In the genomic region with DNA sequence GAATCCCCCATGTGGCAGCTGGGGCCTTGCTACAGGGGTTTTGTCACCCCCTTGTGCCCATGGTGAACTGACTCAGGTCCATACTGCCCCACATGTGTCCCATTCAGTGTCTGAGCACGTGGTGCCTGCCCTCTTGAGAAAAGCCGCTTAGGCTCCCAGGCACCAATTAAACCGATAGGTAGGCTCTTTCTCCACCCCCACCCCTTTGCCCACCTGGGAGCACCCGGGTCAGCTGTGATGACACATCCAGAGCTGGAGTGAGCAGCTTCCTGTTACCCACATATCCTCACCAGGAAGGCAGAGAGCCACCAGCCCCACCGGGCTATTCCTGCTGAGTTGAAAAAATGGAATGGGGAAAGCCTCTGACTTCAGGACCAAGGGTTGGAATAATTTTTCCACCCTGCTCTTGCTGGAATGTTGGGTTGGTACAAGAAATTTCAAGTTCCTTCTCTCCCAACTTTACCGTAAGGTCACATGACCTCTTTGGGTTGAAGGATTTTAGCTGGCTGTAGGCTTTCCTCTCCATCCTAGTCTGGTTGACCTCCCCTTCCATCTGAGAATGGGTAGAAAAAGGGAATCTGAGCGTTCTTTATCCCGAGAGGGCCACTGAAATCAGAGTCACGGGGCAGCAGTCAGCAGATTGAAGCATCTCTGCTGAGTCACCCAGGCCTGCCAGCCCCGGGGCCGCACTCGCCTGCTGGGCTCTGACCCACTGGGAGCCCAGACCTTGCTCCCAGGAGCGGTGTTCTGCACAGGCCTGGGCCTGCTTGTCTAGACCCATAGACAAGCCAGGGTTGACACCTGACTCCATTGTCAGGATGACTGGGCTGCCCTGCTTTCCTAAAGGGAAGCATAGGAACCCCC, we compare ENCODE assay signal across 11 cellular contexts. TPM values are rescaled to one million over a fixed set of nuclear protein-coding genes. Genes with fewer than 3 reads are reported as not detected.
DNase-seq lines count a peak whose midpoint lies in the region; TF ChIP-seq lines count a peak whose summit lies in the region.
"Had no signal": no experiment of that assay in that cellular context is flagged by ENCODE, and none has a peak within 500 bp of the region (broad histone marks: within the 10 kb centered on the region; RNA-seq: fewer than 3 reads in every experiment).

No MANE protein-coding gene starts in this region.

- intact Hi-C loops in Calu3 (cut with micrococcal nuclease; ENCODE audit: unreplicated experiment) = loop anchor here (5.0 kb wide), 2 partner anchors 116 to 136 kb away; partner anchors contain the start of gene RBBP5
- intact Hi-C loops in tibial artery (cut with DNase I; ENCODE audit: low total_unique reads) = loop anchor here (5.0 to 10.0 kb wide), 2 partner anchors 136 to 274 kb away; partner anchors contain the start of gene RBBP5

- no TSS peak for BruUV-seq in Calu3 (replicated peaks; lab: Mats Ljungman, UMichigan)

- CTCF ChIA-PET in Calu3 (lab: Charles Lee) = interaction anchor here (0.6 to 2.8 kb wide), 4 partner anchors 13 to 231 kb away, joined by 3 to 10 read pairs (median 3); no protein-coding TSS in a partner anchor

- H3K4me3 Mint-ChIP-seq in Calu3 (ENCODE audit: low read depth, unreplicated experiment) (no peak overlapping the region), immature natural killer cell (no peak overlapping the region)

- H3K4me3 ChIP-seq in fibroblast of mammary gland (ENCODE audit: control insufficient read depth, low read depth, low read length) = no peak overlapping the region
- H3K4me3 ChIP-seq in tibial artery = no peak overlapping the region
- H3K4me3 ChIP-seq: uterus had no signal

- H3K27ac ChIP-seq in tibial artery = no peak overlapping the region
- H3K27ac ChIP-seq: uterus had no signal

- H3K27me3 ChIP-seq in tibial artery = no peaks in the 10 kb centered on the region
- H3K27me3 ChIP-seq: uterus had no signal

- in situ Hi-C loops in GM13977 (cut with MboI; ENCODE audit: low pct_unique_long_range_greater_than_20kb, low sequenced_read_pairs, unreplicated experiment) = loop anchor here (25.0 kb wide), 1 partner anchor 271 kb away; no protein-coding TSS in a partner anchor

- H3K4me1 Mint-ChIP-seq in Calu3 (ENCODE audit: low read depth, unreplicated experiment) = peaks cover 8% of the 10 kb centered on the region
- peaks cover 4 to 7% of the 10 kb centered on the region in 2 donors for H3K4me1 Mint-ChIP-seq in immature natural killer cell

- DNase-seq in GM13977 (ENCODE audit: low spot score) = peak; percentile 15
- DNase-seq in RPMI7951 (ENCODE audit: low read depth) = peak; percentile 75
- DNase-seq in fibroblast of mammary gland (ENCODE audit: low read depth) = peak; percentile 51
- DNase-seq in renal cortical epithelial cell (ENCODE audit: low read depth) = peak; percentile 33
- DNase-seq in Calu3 = no peak
- no peak for DNase-seq in tibial artery
- DNase-seq in NCI-H187 treated with DMSO at 0.1 percent for 48 hours (lab: John Stamatoyannopoulos, UW) = no peak
- no peak for DNase-seq in immature natural killer cell
- DNase-seq: NCI-H2081, small intestine, uterus had no signal

- H3K4me1 ChIP-seq in tibial artery = peaks cover 0 to 7% (median 0%) of the 10 kb centered on the region in 4 donors
- H3K4me1 ChIP-seq: uterus had no signal

- H3K36me3 ChIP-seq in tibial artery = no peaks in the 10 kb centered on the region
- H3K36me3 ChIP-seq: uterus had no signal

- H3K9me3 ChIP-seq in tibial artery = no peaks in the 10 kb centered on the region
- H3K9me3 ChIP-seq: uterus had no signal

- no peak for TF ChIP-seq CTCF in GM13977 (IDR thresholded peaks at IDR 0.05; ENCODE audit: extremely low read depth, insufficient read depth, missing control alignments)
- TF ChIP-seq CTCF in fibroblast of mammary gland (conservative IDR thresholded peaks at IDR 0.05; ENCODE audit: control insufficient read depth, insufficient read depth, low read depth, low read length) = no peak
- no peak for TF ChIP-seq CTCF in Calu3 (IDR thresholded peaks at IDR 0.05; ENCODE audit: unreplicated experiment)
- TF ChIP-seq CTCF in tibial artery (IDR thresholded peaks at IDR 0.05) = no peak

- no peak overlapping the region for H3K27ac Mint-ChIP-seq in Calu3 (ENCODE audit: unreplicated experiment)
- no peak overlapping the region for H3K27ac Mint-ChIP-seq in immature natural killer cell

- H3K9me3 Mint-ChIP-seq in Calu3 (ENCODE audit: low read depth, unreplicated experiment) = no peaks in the 10 kb centered on the region
- no peaks in the 10 kb centered on the region for H3K9me3 Mint-ChIP-seq in immature natural killer cell

- H3K27me3 Mint-ChIP-seq in Calu3 (ENCODE audit: unreplicated experiment) (peaks cover 74% of the 10 kb centered on the region), immature natural killer cell (ENCODE audit: low read depth in 3 of 3) (peaks cover 2 to 3% (median 3%) of the 10 kb centered on the region in 3 donors)

- H3K36me3 Mint-ChIP-seq in Calu3 (ENCODE audit: insufficient read depth, unreplicated experiment) (no peaks in the 10 kb centered on the region), immature natural killer cell (no peaks in the 10 kb centered on the region)

RNA-seq across cellular contexts. Expression of gene TMCC2, which starts 30.8 kb away (rescaled TPM):
- 0.48 and 1.1 TPM in 2 replicates for total RNA-seq in RPMI7951 (2014; rRNA removed; shearing (Covaris generic))
- total RNA-seq in renal cortical epithelial cell = 4.4 and 4.7 TPM in 2 replicates
- total RNA-seq in Calu3 (2022) = 0.33 and 0.37 TPM in 2 replicates
- 1 to 10 TPM in 1 of 3 donors, under 1 TPM in 1, not detected in 1; 0.50 to 1.1 TPM for polyA plus RNA-seq in immature natural killer cell

RNA-seq across cellular contexts. Expression of gene DSTYK, which starts 47.0 kb away (rescaled TPM):
- 4.4 and 5.0 TPM in 2 replicates for total RNA-seq in RPMI7951 (2014; rRNA removed; shearing (Covaris generic))
- total RNA-seq in renal cortical epithelial cell = 14.6 and 23.1 TPM in 2 replicates
- 8.3 and 8.6 TPM in 2 replicates for total RNA-seq in Calu3 (2022)
- polyA plus RNA-seq in immature natural killer cell = 1 to 10 TPM; 2.9 to 8.3 (median 3.6) TPM

Comparison
In these comparisons a context has a peak if more than half of its experiments do, and no peak if none do; other contexts are left out.
1. DNase-seq: peak in GM13977 (single experiment), RPMI7951 (single experiment), fibroblast of mammary gland (single experiment) and renal cortical epithelial cell (single experiment); none in Calu3 (single experiment), tibial artery (0 of 2), NCI-H187 treated with DMSO at 0.1 percent for 48 hours (single experiment) and immature natural killer cell (0 of 3).